1 cellular context compared by ENCODE assay signal in the genomic region with DNA sequence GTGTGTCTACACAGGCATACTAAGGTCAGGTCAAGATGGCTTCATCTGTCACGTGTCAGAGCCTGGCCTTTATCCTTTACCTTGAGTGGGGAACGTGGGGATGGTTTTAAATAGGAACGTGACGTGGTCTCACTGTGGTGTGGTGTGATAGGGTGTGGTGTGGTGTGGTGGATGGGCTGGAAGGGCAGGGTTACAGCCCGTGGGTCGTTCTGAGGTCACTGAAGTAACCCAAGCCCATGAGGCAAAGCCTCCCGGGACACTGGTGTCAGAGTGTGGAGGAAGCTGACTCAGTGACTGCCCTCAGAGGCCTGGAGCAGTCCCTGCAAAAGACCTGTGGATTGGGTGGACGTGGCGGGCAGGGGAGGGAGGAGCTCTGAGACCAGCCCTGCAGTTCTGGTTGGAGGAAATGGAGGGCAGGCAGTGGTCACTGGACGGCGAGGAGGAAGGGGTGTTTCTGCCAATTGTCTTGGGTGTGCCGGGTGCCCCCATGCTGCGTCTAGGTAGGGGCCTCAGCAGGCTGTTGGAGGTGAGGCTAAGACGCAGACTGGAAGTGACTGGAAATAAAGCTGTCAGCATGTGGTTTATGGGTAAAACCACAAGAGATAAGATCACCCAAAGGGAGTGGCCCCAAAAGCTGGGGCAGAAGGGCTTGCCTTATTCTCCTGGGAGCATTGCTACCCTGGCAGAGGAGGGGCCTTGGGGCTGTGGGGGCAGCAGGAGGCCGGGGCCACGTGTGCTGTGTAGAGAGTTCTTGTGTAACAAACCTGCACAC.
TF ChIP-seq lines count a peak whose summit lies in the region.

No MANE protein-coding gene starts in this region.

TF ChIP-seq in K562, 482 proteins besides CTCF, POLR2A, EP300 and RAD21 (continued from another document):
- TF ChIP-seq ZBTB43 (CRISPR knock-in tag; IDR thresholded peaks at IDR 0.05) (no peak), CBFB (CRISPR knock-in tag; IDR thresholded peaks at IDR 0.05) (peak; percentile 99), SMARCE1 (IDR thresholded peaks at IDR 0.05) (peak; percentile 73; the same call in 1 of the 2 replicates), ZNF143 (CRISPR knock-in tag; IDR thresholded peaks at IDR 0.05) (no peak), PRPF4 (IDR thresholded peaks at IDR 0.05; ENCODE audit: insufficient read depth, low read depth, low read length, poor library complexity, severe bottlenecking) (no peak), CC2D1A (IDR thresholded peaks at IDR 0.05) (no peak), TRIM28 (IDR thresholded peaks at IDR 0.05) (no peak), NCOA4 (IDR thresholded peaks at IDR 0.05; ENCODE audit: partially characterized antibody) (no peak), ZNF165 (CRISPR knock-in tag; IDR thresholded peaks at IDR 0.05; ENCODE audit: borderline replicate concordance) (no peak), JUND (IDR thresholded peaks at IDR 0.05; ENCODE audit: borderline replicate concordance, low read depth, low read length) (peak; percentile 25; the same call in 1 of the 2 replicates), JUND (tag; IDR thresholded peaks at IDR 0.05; ENCODE audit: borderline replicate concordance, low read depth, low read length) (peak; percentile 43; the same call in 1 of the 3 replicates), HIVEP1 (CRISPR knock-in tag; IDR thresholded peaks at IDR 0.05) (no peak), PBX2 (CRISPR knock-in tag; IDR thresholded peaks at IDR 0.05; ENCODE audit: low read depth) (peak; percentile 55), PBX2 (tag; conservative IDR thresholded peaks at IDR 0.05; ENCODE audit: low read depth) (peak; percentile 93), ZFPM2 (CRISPR knock-in tag; IDR thresholded peaks at IDR 0.05) (no peak), ZKSCAN1 (IDR thresholded peaks at IDR 0.05; ENCODE audit: low read depth, low read length) (no peak), LCOR (CRISPR knock-in tag; IDR thresholded peaks at IDR 0.05) (peak; percentile 83), FOSL1 (tag; conservative IDR thresholded peaks at IDR 0.05) (peak; percentile 71), NFIX (CRISPR knock-in tag; IDR thresholded peaks at IDR 0.05; ENCODE audit: low read depth) (no peak), ZNF764 (CRISPR knock-in tag; IDR thresholded peaks at IDR 0.05; ENCODE audit: low read depth) (no peak)
- TF ChIP-seq, protein P1, sequence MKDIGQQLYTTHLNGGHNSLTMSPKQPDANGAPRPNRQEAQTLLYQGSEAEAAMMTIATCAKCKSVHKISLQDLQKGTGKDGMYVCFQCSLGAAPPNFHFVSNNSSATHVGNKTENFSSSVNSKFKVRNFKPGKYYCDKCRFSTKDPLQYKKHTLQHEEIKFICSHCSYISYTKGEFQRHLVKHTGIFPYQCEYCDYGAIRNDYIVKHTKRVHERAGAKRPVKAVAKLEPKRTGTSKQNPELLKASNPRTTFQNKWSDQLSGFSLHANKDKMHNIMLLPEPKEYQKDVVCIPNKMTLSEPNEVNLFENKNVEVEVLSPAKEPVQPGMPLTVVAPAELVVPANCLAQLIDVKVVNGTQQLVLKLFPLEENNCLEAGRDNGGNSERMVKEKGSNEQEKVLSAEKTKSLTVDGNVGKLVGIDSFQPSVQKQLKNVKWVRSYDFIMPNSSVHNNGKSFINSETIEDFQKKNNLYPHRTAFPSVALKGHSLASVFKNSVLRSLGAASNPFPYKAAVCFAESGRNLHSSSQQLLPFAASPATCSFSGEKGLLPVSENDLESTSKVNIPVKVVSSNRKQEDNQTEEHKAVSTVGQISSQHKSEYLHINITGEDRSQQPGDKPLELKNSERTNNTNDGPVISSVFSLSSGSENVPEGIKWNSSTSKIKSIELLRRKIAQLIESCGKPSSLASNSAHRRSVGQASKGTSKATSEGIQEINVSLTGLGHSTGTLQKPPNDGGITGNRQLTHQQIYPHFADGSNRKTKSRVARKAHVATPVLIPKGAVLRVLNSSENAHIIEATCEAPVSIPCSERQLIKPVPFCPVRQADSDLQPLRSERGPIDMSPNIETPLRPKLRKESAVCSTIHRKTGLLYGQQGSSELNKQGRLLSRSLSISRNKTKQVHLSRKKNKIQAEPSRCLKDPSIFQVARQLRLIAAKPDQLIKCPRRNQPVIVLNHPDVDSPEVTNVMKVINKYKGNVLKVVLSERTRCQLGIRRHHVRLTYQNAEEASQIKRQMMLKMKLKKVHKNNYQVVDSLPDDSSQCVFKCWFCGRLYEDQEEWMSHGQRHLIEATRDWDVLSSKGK (CRISPR knock-in tag; IDR thresholded peaks at IDR 0.05): no peak
- TF ChIP-seq, protein P2, sequence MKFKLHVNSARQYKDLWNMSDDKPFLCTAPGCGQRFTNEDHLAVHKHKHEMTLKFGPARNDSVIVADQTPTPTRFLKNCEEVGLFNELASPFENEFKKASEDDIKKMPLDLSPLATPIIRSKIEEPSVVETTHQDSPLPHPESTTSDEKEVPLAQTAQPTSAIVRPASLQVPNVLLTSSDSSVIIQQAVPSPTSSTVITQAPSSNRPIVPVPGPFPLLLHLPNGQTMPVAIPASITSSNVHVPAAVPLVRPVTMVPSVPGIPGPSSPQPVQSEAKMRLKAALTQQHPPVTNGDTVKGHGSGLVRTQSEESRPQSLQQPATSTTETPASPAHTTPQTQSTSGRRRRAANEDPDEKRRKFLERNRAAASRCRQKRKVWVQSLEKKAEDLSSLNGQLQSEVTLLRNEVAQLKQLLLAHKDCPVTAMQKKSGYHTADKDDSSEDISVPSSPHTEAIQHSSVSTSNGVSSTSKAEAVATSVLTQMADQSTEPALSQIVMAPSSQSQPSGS (CRISPR knock-in tag; IDR thresholded peaks at IDR 0.05): no peak
- TF ChIP-seq, protein P3, sequence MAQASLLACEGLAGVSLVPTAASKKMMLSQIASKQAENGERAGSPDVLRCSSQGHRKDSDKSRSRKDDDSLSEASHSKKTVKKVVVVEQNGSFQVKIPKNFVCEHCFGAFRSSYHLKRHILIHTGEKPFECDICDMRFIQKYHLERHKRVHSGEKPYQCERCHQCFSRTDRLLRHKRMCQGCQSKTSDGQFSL (CRISPR knock-in tag; IDR thresholded peaks at IDR 0.05): no peak
- TF ChIP-seq, protein P3 (tag; IDR thresholded peaks at IDR 0.05): no peak
- TF ChIP-seq, protein P4, sequence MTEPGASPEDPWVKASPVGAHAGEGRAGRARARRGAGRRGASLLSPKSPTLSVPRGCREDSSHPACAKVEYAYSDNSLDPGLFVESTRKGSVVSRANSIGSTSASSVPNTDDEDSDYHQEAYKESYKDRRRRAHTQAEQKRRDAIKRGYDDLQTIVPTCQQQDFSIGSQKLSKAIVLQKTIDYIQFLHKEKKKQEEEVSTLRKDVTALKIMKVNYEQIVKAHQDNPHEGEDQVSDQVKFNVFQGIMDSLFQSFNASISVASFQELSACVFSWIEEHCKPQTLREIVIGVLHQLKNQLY (CRISPR knock-in tag; conservative IDR thresholded peaks at IDR 0.05): no peak
- TF ChIP-seq, protein P5, sequence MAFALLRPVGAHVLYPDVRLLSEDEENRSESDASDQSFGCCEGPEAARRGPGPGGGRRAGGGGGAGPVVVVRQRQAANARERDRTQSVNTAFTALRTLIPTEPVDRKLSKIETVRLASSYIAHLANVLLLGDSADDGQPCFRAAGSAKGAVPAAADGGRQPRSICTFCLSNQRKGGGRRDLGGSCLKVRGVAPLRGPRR (CRISPR knock-in tag; IDR thresholded peaks at IDR 0.05): no peak
